In the genomic region with DNA sequence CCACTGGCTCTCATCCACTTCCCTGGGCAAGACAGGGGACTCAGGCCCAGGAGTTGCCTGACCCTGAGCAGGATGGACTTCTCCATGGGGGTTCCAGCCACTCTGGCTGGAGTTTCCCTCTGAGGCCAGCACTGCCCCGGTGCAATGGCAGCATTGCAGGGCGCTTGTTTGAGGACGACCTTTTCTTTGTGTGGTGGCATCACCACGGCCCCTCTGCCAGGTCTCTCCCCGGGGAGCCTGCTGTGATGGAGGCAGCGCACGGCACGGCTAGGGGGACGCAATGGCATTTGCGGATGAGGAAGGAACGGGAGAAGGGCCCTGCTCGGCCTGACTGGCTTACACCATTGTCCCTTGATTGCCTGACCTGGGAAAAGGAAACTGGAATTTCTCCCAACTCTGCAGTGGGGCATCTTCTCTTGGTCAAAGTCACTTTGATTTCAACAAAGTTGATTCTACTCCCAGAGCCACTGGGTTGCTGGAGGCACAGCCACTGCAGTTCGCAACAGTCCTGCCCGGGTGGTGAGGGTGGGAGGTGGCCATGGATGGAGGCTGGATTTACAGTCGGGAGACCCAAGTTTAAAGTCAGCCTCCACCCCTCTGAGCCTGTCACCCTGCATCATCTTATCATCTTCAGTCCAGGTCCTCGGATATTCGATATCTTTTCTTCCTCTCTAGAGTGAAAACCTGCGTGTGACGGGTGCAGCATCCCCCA, we compare ENCODE assay signal across 15 cellular contexts.
DNase-seq lines count a peak whose midpoint lies in the region; ATAC-seq and TF ChIP-seq lines count a peak whose summit lies in the region.
"Had no signal": no experiment of that assay in that cellular context is flagged by ENCODE, and none has a peak within 500 bp of the region (broad histone marks: within the 10 kb centered on the region; RNA-seq: fewer than 3 reads in every experiment).

No MANE protein-coding gene starts in this region.

- H3K4me1 Mint-ChIP-seq in Caco-2 (ENCODE audit: low read depth, unreplicated experiment): peaks cover 9% of the 10 kb centered on the region
- peaks cover 75% of the 10 kb centered on the region for H3K4me1 Mint-ChIP-seq in chondrocyte (ENCODE audit: low read depth)
- peaks cover 34% of the 10 kb centered on the region for H3K4me1 Mint-ChIP-seq in osteocyte (ENCODE audit: unreplicated experiment)
- H3K4me1 Mint-ChIP-seq: CD14-positive monocyte had no signal

- intact Hi-C loops in Caco-2 (cut with micrococcal nuclease; ENCODE audit: unreplicated experiment): no loop called here

- POLR2A ChIA-PET in AG04450 (lab: Yijun Ruan, JAX) (no interaction called here), Caco-2 (lab: Charles Lee) (no interaction called here), GM10248 (lab: Yijun Ruan, JAX) (no interaction called here)

- H3K4ac ChIP-seq in neuronal stem cell (ENCODE audit: low read length): peak overlapping the region; percentile 53

- H3K27ac Mint-ChIP-seq in Caco-2 (ENCODE audit: unreplicated experiment) (peak overlapping the region; percentile 40), chondrocyte (ENCODE audit: unreplicated experiment) (peak overlapping the region; percentile 36), osteocyte (ENCODE audit: unreplicated experiment) (no peak overlapping the region)
- H3K27ac Mint-ChIP-seq: CD14-positive monocyte had no signal

- no peak overlapping the region for H4K8ac ChIP-seq in neuronal stem cell (ENCODE audit: low read depth, low read length)

- WGBS in neuronal stem cell (ENCODE audit: extremely low coverage in 2 of 2, insufficient read length in 2 of 2, insufficient replicate concordance in 1 of 2), 2 donors: no CpG with 5 or more reads among the region's 19 CpGs

- H3K4me3 Mint-ChIP-seq in Caco-2 (ENCODE audit: unreplicated experiment) (no peak overlapping the region), chondrocyte (ENCODE audit: unreplicated experiment) (no peak overlapping the region), osteocyte (ENCODE audit: unreplicated experiment) (no peak overlapping the region)

- H3K4me1 ChIP-seq in Caco-2: peaks cover 16% of the 10 kb centered on the region
- peaks cover 1 to 18% of the 10 kb centered on the region in 2 donors for H3K4me1 ChIP-seq in neuronal stem cell (ENCODE audit: control insufficient read depth in 2 of 2, insufficient read depth in 1 of 2, low read depth in 1 of 2, low read length in 2 of 2)

- H3K27me3 Mint-ChIP-seq in Caco-2 (ENCODE audit: insufficient read depth, unreplicated experiment): peaks cover 3% of the 10 kb centered on the region
- H3K27me3 Mint-ChIP-seq in chondrocyte (ENCODE audit: low read depth): no peaks in the 10 kb centered on the region
- H3K27me3 Mint-ChIP-seq in osteocyte (ENCODE audit: unreplicated experiment): no peaks in the 10 kb centered on the region

- H3K18ac ChIP-seq in neuronal stem cell (ENCODE audit: low read length): peak overlapping the region; percentile 75

- H3K9me3 Mint-ChIP-seq in Caco-2 (ENCODE audit: unreplicated experiment) (no peaks in the 10 kb centered on the region), chondrocyte (ENCODE audit: low read depth) (no peaks in the 10 kb centered on the region), osteocyte (ENCODE audit: unreplicated experiment) (no peaks in the 10 kb centered on the region)

- H3K9ac ChIP-seq in neuronal stem cell (ENCODE audit: low read depth, low read length, poor library complexity): peak overlapping the region; percentile 15

- H3K4me2 ChIP-seq in neuronal stem cell (ENCODE audit: insufficient read depth, low read length, poor library complexity, severe bottlenecking): no peak overlapping the region

- DNase-seq in AG04450 (ENCODE audit: low read depth, low spot score) (no peak), Caco-2 (no peak), chondrocyte (ENCODE audit: low spot score) (peak; percentile 49), neuronal stem cell (ENCODE audit: low spot score) (no peak), GM10248 (ENCODE audit: extremely low spot score) (no peak), osteocyte (ENCODE audit: extremely low spot score, unreplicated experiment) (no peak)
- DNase-seq: COR-L47, DMS53, NCI-H1436, NCI-H2029 treated with DMSO at 0.1 percent for 48 hours, NCI-H524, Peyer's patch had no signal

- peak overlapping the region; percentile 54 for H2AK5ac ChIP-seq in neuronal stem cell (ENCODE audit: low read depth, low read length)

- H3K27ac ChIP-seq in AG04450 (ENCODE audit: low read depth, low read length): peak overlapping the region; percentile 31
- no peak overlapping the region for H3K27ac ChIP-seq in neuronal stem cell (replicated peaks; ENCODE audit: low read length)
- H3K27ac ChIP-seq: Peyer's patch had no signal

- no peaks in the 10 kb centered on the region for H3K36me3 ChIP-seq in Caco-2 (ENCODE audit: control insufficient read depth, insufficient read depth, low read length)
- no peaks in the 10 kb centered on the region for H3K36me3 ChIP-seq in neuronal stem cell (replicated peaks in 1 of 2; ENCODE audit: control insufficient read depth in 2 of 2, insufficient read depth in 2 of 2, low read length in 2 of 2)
- H3K36me3 ChIP-seq: Peyer's patch had no signal

- no peaks in the 10 kb centered on the region for H3K79me1 ChIP-seq in neuronal stem cell (ENCODE audit: low read depth, low read length)

- peaks cover 12% of the 10 kb centered on the region for H3K9me3 ChIP-seq in AG04450 (ENCODE audit: control insufficient read depth, insufficient read depth, low read length)
- no peaks in the 10 kb centered on the region for H3K9me3 ChIP-seq in Caco-2
- H3K9me3 ChIP-seq in neuronal stem cell (replicated peaks in 1 of 2; ENCODE audit: control insufficient read depth in 2 of 2, insufficient read depth in 1 of 2, low read depth in 1 of 2, low read length in 2 of 2): peaks cover 3 to 6% of the 10 kb centered on the region in 2 donors
- H3K9me3 ChIP-seq: Peyer's patch had no signal

- no peak overlapping the region for H4K91ac ChIP-seq in neuronal stem cell (ENCODE audit: low read depth, low read length, poor library complexity)

- H2BK15ac ChIP-seq in neuronal stem cell (ENCODE audit: low read length): peak overlapping the region; percentile 24

- no TSS peak for BruUV-seq in Caco-2 (replicated peaks; lab: Mats Ljungman, UMichigan)

- H3K36me3 Mint-ChIP-seq in Caco-2 (ENCODE audit: insufficient read depth, unreplicated experiment) (peaks cover 4% of the 10 kb centered on the region), chondrocyte (ENCODE audit: low read depth) (no peaks in the 10 kb centered on the region), osteocyte (ENCODE audit: unreplicated experiment) (no peaks in the 10 kb centered on the region)
- H3K36me3 Mint-ChIP-seq: CD14-positive monocyte had no signal

- H2AFZ ChIP-seq in neuronal stem cell (ENCODE audit: low read length): no peak overlapping the region

- no peak overlapping the region for H2BK120ac ChIP-seq in neuronal stem cell (ENCODE audit: low read depth, low read length)

- H2BK12ac ChIP-seq in neuronal stem cell (ENCODE audit: low read length): no peak overlapping the region

- TF ChIP-seq CTCF in AG04450 (IDR thresholded peaks at IDR 0.05; ENCODE audit: low read depth, low read length) (no peak), Caco-2 (IDR thresholded peaks at IDR 0.05; ENCODE audit: insufficient read depth in 1 of 2, low read depth in 1 of 2, low read length in 1 of 2, severe bottlenecking in 1 of 2, unreplicated experiment in 1 of 2) (no peak), chondrocyte (IDR thresholded peaks at IDR 0.05) (no peak), GM10248 (IDR thresholded peaks at IDR 0.05; ENCODE audit: control extremely low read depth, extremely low read depth, low read depth, missing control alignments) (no peak), osteocyte (IDR thresholded peaks at IDR 0.05) (no peak)

- no peak overlapping the region for H2BK5ac ChIP-seq in neuronal stem cell (ENCODE audit: low read length)

- peak overlapping the region; percentile 95 for H3K14ac ChIP-seq in neuronal stem cell (ENCODE audit: low read length)

- H3K23ac ChIP-seq in neuronal stem cell (ENCODE audit: low read depth, low read length, poor library complexity): no peak overlapping the region

- H3K4me3 ChIP-seq in AG04450 (ENCODE audit: low read depth, low read length) (no peak overlapping the region), Caco-2 (ENCODE audit: low read depth, low read length) (no peak overlapping the region), neuronal stem cell (ENCODE audit: low read length in 2 of 2) (no peak overlapping the region)
- H3K4me3 ChIP-seq: Peyer's patch had no signal

- ATAC-seq in GM21528 (IDR thresholded peaks at IDR 0.05; ENCODE audit: low FRiP score, unreplicated experiment): no peak
- ATAC-seq: HCT116 had no signal

- CTCF ChIA-PET in AG04450 (lab: Charles Lee) (no interaction called here), Caco-2 (lab: Charles Lee) (no interaction called here), GM10248 (lab: Yijun Ruan, JAX) (no interaction called here)

- H3K27me3 ChIP-seq in AG04450 (ENCODE audit: control insufficient read depth, insufficient read depth, low read length): no peaks in the 10 kb centered on the region
- no peaks in the 10 kb centered on the region for H3K27me3 ChIP-seq in Caco-2 (replicated peaks; ENCODE audit: control insufficient read depth, insufficient read depth, low read length)
- H3K27me3 ChIP-seq in neuronal stem cell (ENCODE audit: control insufficient read depth in 3 of 3, insufficient read depth in 3 of 3, low read depth in 1 of 3, low read length in 3 of 3): peaks cover 0 to 13% (median 0%) of the 10 kb centered on the region in 3 experiments
- H3K27me3 ChIP-seq: Peyer's patch had no signal
